In the genomic region with DNA sequence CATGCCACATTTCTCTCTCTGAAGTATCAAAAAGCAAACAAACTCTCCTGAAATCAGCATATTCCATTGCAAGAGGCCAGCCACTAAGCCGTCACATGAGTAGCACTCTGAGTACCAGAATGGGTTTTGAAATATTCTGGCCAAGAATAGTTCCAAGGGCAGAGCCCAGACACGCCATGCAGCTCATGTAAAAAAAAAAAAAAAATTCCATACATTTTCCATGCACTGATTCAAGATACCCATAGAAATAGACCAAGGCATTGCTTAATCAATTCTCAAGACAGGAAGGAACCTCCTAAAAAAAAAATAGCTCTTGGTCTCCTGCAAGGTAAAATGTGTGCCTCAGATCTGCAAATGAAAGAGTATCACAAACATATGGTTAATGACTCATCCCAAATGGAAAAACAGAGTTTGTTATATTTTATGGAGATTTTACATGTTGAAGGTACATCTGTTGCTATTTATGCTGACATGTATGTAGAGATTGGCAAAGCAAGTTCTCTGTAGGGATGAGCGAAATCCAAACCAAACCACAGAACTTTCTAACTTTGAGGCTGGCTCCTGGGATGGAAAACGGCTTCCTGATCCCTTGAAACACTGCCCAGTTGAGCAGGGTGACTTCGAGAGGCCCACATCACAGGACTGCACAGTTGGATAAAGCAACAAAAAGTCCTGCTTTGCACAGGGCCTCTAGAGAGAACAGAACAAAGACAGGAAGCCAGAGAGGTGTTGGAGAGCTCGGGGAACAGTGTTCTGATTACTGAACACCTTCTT, we compare ENCODE assay signal across 1 cellular context.
TF ChIP-seq lines count a peak whose summit lies in the region.

No MANE protein-coding gene starts in this region.

TF ChIP-seq in endothelial cell of umbilical vein, 7 proteins besides CTCF, POLR2A, EP300 and RAD21:
- TF ChIP-seq GATA2 (IDR thresholded peaks at IDR 0.05; ENCODE audit: insufficient read depth, insufficient read length, low read depth, low read length) (no peak), JUN (IDR thresholded peaks at IDR 0.05; ENCODE audit: borderline replicate concordance, insufficient read depth, insufficient read length, low read depth) (peak; percentile 3), FOS (IDR thresholded peaks at IDR 0.05; ENCODE audit: borderline replicate concordance, insufficient read depth, low read length) (peak; percentile 17)
